In genomic region chr4:48705609-48706008, GRCh38 we compare ENCODE assay signal across 27 cellular contexts.
"Had no signal": no experiment of that assay in that cellular context is flagged by ENCODE, and none has a peak within 500 bp of the region (broad histone marks: within the 10 kb centered on the region; RNA-seq: fewer than 3 reads in every experiment).

No MANE protein-coding gene starts in this region.

- H2AFZ ChIP-seq: hepatocyte had no signal

- H3K4me2 ChIP-seq: hepatocyte had no signal

- DNase-seq: caudate nucleus; cerebellar nuclear complex; cortex of kidney; endodermal cell; foreskin fibroblast; heart left ventricle; kidney; left lung; mesenchymal stem cell; naive thymus-derived CD4-positive, alpha-beta T cell; occipital lobe; ovary; posterior cingulate gyrus; psoas muscle; right cardiac atrium; sigmoid colon; spleen; stimulated activated CD4-positive, alpha-beta T cell treated with anti-CD3 and anti-CD28 coated beads, Interleukin-2, amount 100 ng/mL, for 48 hours; stimulated activated naive CD4-positive, alpha-beta T cell treated with Interleukin-2 at 50 U/mL for 16 hours; stomach; testis; tibial artery had no signal

- H3K27me3 ChIP-seq: gastroesophageal sphincter, heart left ventricle, hepatocyte, left lung, ovary, sigmoid colon, spleen, stomach, testis, tibial artery had no signal

- H3K27me3 Mint-ChIP-seq: naive thymus-derived CD4-positive, alpha-beta T cell; type B pancreatic cell had no signal

- H3K27ac ChIP-seq: gastroesophageal sphincter, heart left ventricle, hepatocyte, left lung, ovary, psoas muscle, sigmoid colon, spleen, stomach, testis, tibial artery had no signal

- H3K27ac Mint-ChIP-seq: endodermal cell, mesothelial cell of epicardium, type B pancreatic cell had no signal

- H3K36me3 ChIP-seq: ovary had no signal

- H3K4me3 Mint-ChIP-seq: endodermal cell; mesothelial cell of epicardium; naive thymus-derived CD4-positive, alpha-beta T cell; type B pancreatic cell had no signal

- H3K4me3 ChIP-seq: gastroesophageal sphincter, heart left ventricle, hepatocyte, left lung, ovary, psoas muscle, sigmoid colon, spleen, stomach, testis, tibial artery had no signal

- ATAC-seq: esophagus mucosa; gastroesophageal sphincter; heart left ventricle; left lung; naive thymus-derived CD4-positive, alpha-beta T cell; psoas muscle; right cardiac atrium had no signal

- H3K9me3 ChIP-seq: gastroesophageal sphincter, heart left ventricle, left lung, ovary, psoas muscle, sigmoid colon, spleen, stomach, testis, tibial artery had no signal

- H3K4me1 ChIP-seq: gastroesophageal sphincter, psoas muscle, testis had no signal
